In the genomic region with DNA sequence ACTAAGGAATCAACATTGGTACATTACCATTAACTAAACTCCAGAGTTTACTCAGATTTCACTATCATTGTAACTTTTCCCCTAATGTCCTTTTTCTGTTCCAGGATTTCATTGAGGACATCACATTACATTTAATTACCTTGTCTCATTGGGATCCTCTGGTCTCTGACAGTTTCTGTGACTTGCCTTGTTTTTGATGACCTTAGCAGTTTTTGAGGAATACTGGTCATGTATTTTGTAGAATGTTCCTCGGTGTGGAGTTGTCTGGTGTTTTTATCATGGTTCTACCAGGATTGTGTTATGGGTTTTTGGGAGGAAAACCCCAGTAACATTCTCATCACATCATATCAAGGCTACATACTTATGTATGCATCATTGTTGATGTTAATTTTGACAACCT, we compare ENCODE assay signal across 31 cellular contexts.
"Had no signal": no experiment of that assay in that cellular context is flagged by ENCODE, and none has a peak within 500 bp of the region (broad histone marks: within the 10 kb centered on the region; RNA-seq: fewer than 3 reads in every experiment).

No MANE protein-coding gene starts in this region.

- H3K4me3 ChIP-seq: ascending aorta, body of pancreas, cardiac muscle cell had no signal

- H3K9me3 ChIP-seq: ascending aorta, body of pancreas had no signal

- FAIRE-seq: bronchial epithelial cell had no signal

- H3K4me3 Mint-ChIP-seq: activated CD4-positive, alpha-beta memory T cell treated with anti-CD3 and anti-CD28 coated beads, Interleukin-2, amount 10 ng/mL, durations not matched to agents 7 days and 5 days; activated CD4-positive, alpha-beta T cell treated with anti-CD3 and anti-CD28 coated beads for 36 hours; activated CD4-positive, alpha-beta T cell treated with anti-CD3 and anti-CD28 coated beads, Interleukin-2, amount 10 ng/mL, durations not matched to agents 7 days and 5 days; activated CD8-positive, alpha-beta memory T cell treated with anti-CD3 and anti-CD28 coated beads, Interleukin-2, amount 10 ng/mL, durations not matched to agents 7 days and 5 days; activated CD8-positive, alpha-beta T cell treated with anti-CD3 and anti-CD28 coated beads, Interleukin-2, amount 10 ng/mL, durations not matched to agents 7 days and 5 days; activated naive CD4-positive, alpha-beta T cell treated with anti-CD3 and anti-CD28 coated beads, Interleukin-2, amount 10 ng/mL, durations not matched to agents 7 days and 5 days; activated naive CD4-positive, alpha-beta T cell treated with anti-CD3 and anti-CD28 coated beads, Interleukin-2, amount 50 U/mL, for 24 hours; activated naive CD8-positive, alpha-beta T cell; activated naive CD8-positive, alpha-beta T cell treated with anti-CD3 and anti-CD28 coated beads, Interleukin-2, amount 10 ng/mL, durations not matched to agents 7 days and 5 days; activated naive CD8-positive, alpha-beta T cell treated with anti-CD3 and anti-CD28 coated beads, Interleukin-2, amount 50 U/mL, for 24 hours; activated T-cell treated with anti-CD3 and anti-CD28 coated beads, Interleukin-2, amount 50 U/mL, for 24 hours; central memory CD8-positive, alpha-beta T cell; T-helper 17 cell; WTC11 had no signal

- H3K9me3 Mint-ChIP-seq: activated CD4-positive, alpha-beta memory T cell treated with anti-CD3 and anti-CD28 coated beads, Interleukin-2, amount 10 ng/mL, durations not matched to agents 7 days and 5 days; activated CD4-positive, alpha-beta T cell treated with anti-CD3 and anti-CD28 coated beads, Interleukin-2, amount 10 ng/mL, durations not matched to agents 7 days and 5 days; activated naive CD4-positive, alpha-beta T cell treated with anti-CD3 and anti-CD28 coated beads, Interleukin-2, amount 10 ng/mL, durations not matched to agents 7 days and 5 days; activated naive CD4-positive, alpha-beta T cell treated with anti-CD3 and anti-CD28 coated beads, Interleukin-2, amount 50 U/mL, for 24 hours; activated naive CD8-positive, alpha-beta T cell treated with anti-CD3 and anti-CD28 coated beads, Interleukin-2, amount 10 ng/mL, durations not matched to agents 7 days and 5 days; activated naive CD8-positive, alpha-beta T cell treated with anti-CD3 and anti-CD28 coated beads, Interleukin-2, amount 50 U/mL, for 24 hours; activated T-cell treated with anti-CD3 and anti-CD28 coated beads, Interleukin-2, amount 50 U/mL, for 24 hours; activated T-helper 2 cell treated with anti-CD3 and anti-CD28 coated beads, Interferon-gamma antibody, Interleukin-2, Interleukin-4, amounts not matched to agents 10 μg/mL and 5 μg/mL and 100 μg/mL, durations not matched to agents 14 hours and 24 hours and 36 hours; central memory CD8-positive, alpha-beta T cell; WTC11 had no signal

- H3K27ac ChIP-seq: ascending aorta, body of pancreas, brain microvascular endothelial cell, cardiac muscle cell, WERI-Rb-1 had no signal

- ATAC-seq: activated CD4-positive, alpha-beta T cell treated with anti-CD3 and anti-CD28 coated beads for 36 hours; activated CD4-positive, CD25-positive, alpha-beta regulatory T cell treated with anti-CD3 and anti-CD28 coated beads, Interleukin-2, amount 50 U/mL, for 24 hours; activated CD8-positive, alpha-beta memory T cell treated with anti-CD3 and anti-CD28 coated beads, Interleukin-2, amount 10 ng/mL, durations not matched to agents 7 days and 5 days; activated CD8-positive, alpha-beta T cell treated with anti-CD3 and anti-CD28 coated beads, Interleukin-2, amount 10 ng/mL, durations not matched to agents 7 days and 5 days; activated naive CD8-positive, alpha-beta T cell treated with anti-CD3 and anti-CD28 coated beads, Interleukin-2, amount 50 U/mL, for 24 hours; T-helper 17 cell had no signal

- H3K4me1 Mint-ChIP-seq: activated CD4-positive, alpha-beta memory T cell treated with anti-CD3 and anti-CD28 coated beads, Interleukin-2, amount 10 ng/mL, durations not matched to agents 7 days and 5 days; activated CD4-positive, alpha-beta T cell treated with anti-CD3 and anti-CD28 coated beads for 36 hours; activated CD4-positive, alpha-beta T cell treated with anti-CD3 and anti-CD28 coated beads, Interleukin-2, amount 10 ng/mL, durations not matched to agents 7 days and 5 days; activated CD8-positive, alpha-beta memory T cell treated with anti-CD3 and anti-CD28 coated beads, Interleukin-2, amount 10 ng/mL, durations not matched to agents 7 days and 5 days; activated naive CD4-positive, alpha-beta T cell treated with anti-CD3 and anti-CD28 coated beads, Interleukin-2, amount 10 ng/mL, durations not matched to agents 7 days and 5 days; activated naive CD4-positive, alpha-beta T cell treated with anti-CD3 and anti-CD28 coated beads, Interleukin-2, amount 50 U/mL, for 24 hours; activated naive CD8-positive, alpha-beta T cell treated with anti-CD3 and anti-CD28 coated beads, Interleukin-2, amount 10 ng/mL, durations not matched to agents 7 days and 5 days; activated naive CD8-positive, alpha-beta T cell treated with anti-CD3 and anti-CD28 coated beads, Interleukin-2, amount 50 U/mL, for 24 hours; central memory CD8-positive, alpha-beta T cell had no signal

- H3K27me3 ChIP-seq: ascending aorta, body of pancreas, brain microvascular endothelial cell, cardiac muscle cell had no signal

- H3K4me1 ChIP-seq: ascending aorta, body of pancreas had no signal

- H3K36me3 Mint-ChIP-seq: activated CD8-positive, alpha-beta memory T cell treated with anti-CD3 and anti-CD28 coated beads, Interleukin-2, amount 10 ng/mL, durations not matched to agents 7 days and 5 days; activated naive CD4-positive, alpha-beta T cell treated with anti-CD3 and anti-CD28 coated beads, Interleukin-2, amount 10 ng/mL, durations not matched to agents 7 days and 5 days; activated naive CD4-positive, alpha-beta T cell treated with anti-CD3 and anti-CD28 coated beads, Interleukin-2, amount 50 U/mL, for 24 hours; activated naive CD8-positive, alpha-beta T cell; activated naive CD8-positive, alpha-beta T cell treated with anti-CD3 and anti-CD28 coated beads, Interleukin-2, amount 10 ng/mL, durations not matched to agents 7 days and 5 days; WTC11 had no signal

- H3K36me3 ChIP-seq: ascending aorta, brain microvascular endothelial cell, cardiac muscle cell, WERI-Rb-1 had no signal

- H3K27ac Mint-ChIP-seq: activated CD4-positive, alpha-beta memory T cell treated with anti-CD3 and anti-CD28 coated beads, Interleukin-2, amount 10 ng/mL, durations not matched to agents 7 days and 5 days; activated CD4-positive, alpha-beta T cell treated with anti-CD3 and anti-CD28 coated beads for 36 hours; activated CD4-positive, alpha-beta T cell treated with anti-CD3 and anti-CD28 coated beads, Interleukin-2, amount 10 ng/mL, durations not matched to agents 7 days and 5 days; activated CD8-positive, alpha-beta memory T cell treated with anti-CD3 and anti-CD28 coated beads, Interleukin-2, amount 10 ng/mL, durations not matched to agents 7 days and 5 days; activated CD8-positive, alpha-beta T cell treated with anti-CD3 and anti-CD28 coated beads, Interleukin-2, amount 10 ng/mL, durations not matched to agents 7 days and 5 days; activated naive CD4-positive, alpha-beta T cell treated with anti-CD3 and anti-CD28 coated beads, Interleukin-2, amount 10 ng/mL, durations not matched to agents 7 days and 5 days; activated naive CD4-positive, alpha-beta T cell treated with anti-CD3 and anti-CD28 coated beads, Interleukin-2, amount 50 U/mL, for 24 hours; activated naive CD8-positive, alpha-beta T cell; activated naive CD8-positive, alpha-beta T cell treated with anti-CD3 and anti-CD28 coated beads, Interleukin-2, amount 10 ng/mL, durations not matched to agents 7 days and 5 days; activated naive CD8-positive, alpha-beta T cell treated with anti-CD3 and anti-CD28 coated beads, Interleukin-2, amount 50 U/mL, for 24 hours; activated T-cell treated with anti-CD3 and anti-CD28 coated beads, Interleukin-2, amount 50 U/mL, for 24 hours; activated T-helper 2 cell treated with anti-CD3 and anti-CD28 coated beads, Interferon-gamma antibody, Interleukin-2, Interleukin-4, amounts not matched to agents 10 μg/mL and 5 μg/mL and 100 μg/mL, durations not matched to agents 14 hours and 24 hours and 36 hours; T-helper 17 cell; WTC11 had no signal

- DNase-seq: activated CD4-positive, alpha-beta memory T cell treated with anti-CD3 and anti-CD28 coated beads, Interleukin-2, amount 10 ng/mL, durations not matched to agents 7 days and 5 days; activated CD4-positive, alpha-beta T cell treated with anti-CD3 and anti-CD28 coated beads for 1 hour; activated CD4-positive, alpha-beta T cell treated with anti-CD3 and anti-CD28 coated beads for 36 hours; activated CD4-positive, alpha-beta T cell treated with anti-CD3 and anti-CD28 coated beads for 48 hours; activated CD4-positive, alpha-beta T cell treated with anti-CD3 and anti-CD28 coated beads, Interleukin-2, amount 10 ng/mL, durations not matched to agents 7 days and 5 days; activated CD4-positive, alpha-beta T cell treated with anti-CD3 and anti-CD28 coated beads, Interleukin-2, amount 50 U/mL, for 48 hours; activated CD4-positive, CD25-positive, alpha-beta regulatory T cell; activated CD8-positive, alpha-beta memory T cell treated with anti-CD3 and anti-CD28 coated beads for 24 hours; activated CD8-positive, alpha-beta memory T cell treated with anti-CD3 and anti-CD28 coated beads, Interleukin-2, amount 10 ng/mL, durations not matched to agents 7 days and 5 days; activated CD8-positive, alpha-beta memory T cell treated with anti-CD3 and anti-CD28 coated beads, Interleukin-2, amount 50 U/mL, for 48 hours; activated effector memory CD4-positive, alpha-beta T cell treated with Interleukin-2 at 50 U/mL for 16 hours; activated naive CD4-positive, alpha-beta T cell treated with Interleukin-2 at 50 U/mL for 16 hours; activated naive CD8-positive, alpha-beta T cell treated with anti-CD3 and anti-CD28 coated beads, Interleukin-2, amount 10 ng/mL, durations not matched to agents 7 days and 5 days; activated naive CD8-positive, alpha-beta T cell treated with anti-CD3 and anti-CD28 coated beads, Interleukin-2, amount 50 U/mL, for 24 hours; activated T-cell treated with anti-CD3 and anti-CD28 coated beads, Interleukin-2, amount 50 U/mL, for 24 hours; activated T-cell treated with anti-CD3 and anti-CD28 coated beads, Interleukin-2, amount 50 U/mL, for 48 hours; brain microvascular endothelial cell; T-helper 17 cell; WERI-Rb-1 had no signal
